Comparison of ENCODE assay signal across 1 cellular context in genomic region chr7:33591481-33591880, GRCh38.
TF ChIP-seq lines count a peak whose summit lies in the region.

No MANE protein-coding gene starts in this region.

TF ChIP-seq in GM12878, 131 proteins besides CTCF, POLR2A, EP300 and RAD21 (continued from another document):
- TF ChIP-seq ZNF592 (IDR thresholded peaks at IDR 0.05) (no peak), MTA2 (IDR thresholded peaks at IDR 0.05; ENCODE audit: low read depth) (peak; percentile 48; the same call in 1 of the 2 replicates), MEF2A (IDR thresholded peaks at IDR 0.05; ENCODE audit: insufficient read depth, low read depth, low read length) (no peak), BHLHE40 (IDR thresholded peaks at IDR 0.05; ENCODE audit: borderline replicate concordance in 1 of 2, low read depth in 2 of 2, low read length in 1 of 2) (peak in 1 of 2 experiments; percentile 9; a peak in 1 of 4 replicates), IKZF1 (conservative IDR thresholded peaks at IDR 0.05) (0 out of 2 replicates have a peak, but pooled peaks have one; percentile 18), ZSCAN29 (IDR thresholded peaks at IDR 0.05) (no peak), SPI1 (IDR thresholded peaks at IDR 0.05; ENCODE audit: borderline replicate concordance, insufficient read depth, low read depth, low read length) (peak; percentile 74; the same call in 1 of the 2 replicates), BMI1 (IDR thresholded peaks at IDR 0.05; ENCODE audit: borderline replicate concordance) (peak; percentile 32; the same call in 1 of the 2 replicates)
